In the genomic region with DNA sequence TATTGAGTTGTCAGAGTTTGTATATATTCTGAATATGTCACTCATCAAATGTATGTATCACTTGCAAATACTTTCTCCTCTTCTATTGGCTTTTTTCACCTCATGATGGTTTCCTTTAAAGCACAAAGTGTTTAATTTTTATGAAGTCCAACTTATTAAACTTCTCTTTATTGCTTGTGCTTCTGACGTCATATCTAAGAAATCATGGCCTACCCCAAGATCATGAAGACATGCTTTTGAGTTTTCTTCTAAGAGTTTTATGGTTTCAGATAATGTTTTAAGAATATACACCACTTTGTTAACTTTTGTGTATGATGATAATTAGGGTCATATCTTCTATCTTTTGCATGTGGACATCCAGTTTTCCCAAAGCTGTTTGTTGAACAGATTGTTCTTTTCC, we compare ENCODE assay signal across 8 cellular contexts.
"Had no signal": no experiment of that assay in that cellular context is flagged by ENCODE, and none has a peak within 500 bp of the region (broad histone marks: within the 10 kb centered on the region; RNA-seq: fewer than 3 reads in every experiment).

No MANE protein-coding gene starts in this region.

- FAIRE-seq: G401.6, GM12878, GM12891, GM12892, GM18507, GM19239 had no signal

- ATAC-seq: GM12878 had no signal

- DNase-seq: GDM1, GF-D8 had no signal

- H3K4me3 ChIP-seq: GM12878 had no signal
